7 cellular contexts compared by ENCODE assay signal in genomic region chr1:51236548-51237312, GRCh38. TPM values are rescaled to one million over a fixed set of nuclear protein-coding genes. Genes with fewer than 3 reads are reported as not detected.
A peak's percentile ranks its signal among the peaks of the same experiment; 100 is the strongest.
DNase-seq lines count a peak whose midpoint lies in the region; ATAC-seq lines count a peak whose summit lies in the region.

No MANE protein-coding gene starts in this region.

- peaks cover 27 to 51% (median 46%) of the 10 kb centered on the region in 4 donors for H3K4me1 Mint-ChIP-seq in naive thymus-derived CD8-positive, alpha-beta T cell

- POLR2A ChIA-PET in naive thymus-derived CD8-positive, alpha-beta T cell (lab: Charles Lee), result interaction anchor here (0.7 to 2.5 kb wide), 8 partner anchors 8 to 276 kb away, joined by 3 to 16 read pairs (median 4); partner anchors contain the start of gene CDKN2C

- H3K9me3 Mint-ChIP-seq in naive thymus-derived CD8-positive, alpha-beta T cell, result no peaks in the 10 kb centered on the region

- peaks cover 0 to 7% (median 0%) of the 10 kb centered on the region in 3 donors for H3K36me3 Mint-ChIP-seq in naive thymus-derived CD8-positive, alpha-beta T cell

- peak; percentile 33 for ATAC-seq in GM18511 (IDR thresholded peaks at IDR 0.05; ENCODE audit: unreplicated experiment)
- ATAC-seq in HG02943 (IDR thresholded peaks at IDR 0.05; ENCODE audit: low read depth, unreplicated experiment), result peak; percentile 13
- ATAC-seq in naive thymus-derived CD8-positive, alpha-beta T cell, result peak; percentile 38 to 48

- H3K27me3 Mint-ChIP-seq in naive thymus-derived CD8-positive, alpha-beta T cell, result no peaks in the 10 kb centered on the region

- H3K27ac Mint-ChIP-seq in naive thymus-derived CD8-positive, alpha-beta T cell, result no peak overlapping the region

- H3K4me3 Mint-ChIP-seq in naive thymus-derived CD8-positive, alpha-beta T cell, result no peak overlapping the region

- DNase-seq in NCI-H446 treated with DMSO at 0.1 percent for 48 hours (lab: John Stamatoyannopoulos, UW), result peak; percentile 18
- peak; percentile 63 for DNase-seq in activated T-cell treated with anti-CD3 and anti-CD28 coated beads, Interleukin-2, amount 50 U/mL, for 1 hour
- peak; percentile 59 for DNase-seq in fibroblast of gingiva (ENCODE audit: low read depth)
- peak in 8 of 10 donors; percentile 13 to 73 (median 38) for DNase-seq in naive thymus-derived CD8-positive, alpha-beta T cell
- DNase-seq in superior temporal gyrus (ENCODE audit: extremely low spot score), result peak; percentile 52

RNA-seq across cellular contexts. Expression of gene RNF11, which starts 0.7 kb away (rescaled TPM):
- 10 to 100 TPM; 32.2 to 36.6 TPM for total RNA-seq in naive thymus-derived CD8-positive, alpha-beta T cell
- polyA plus RNA-seq in naive thymus-derived CD8-positive, alpha-beta T cell, result 10 to 100 TPM; 19.8 to 31.8 (median 27.2) TPM

Comparison
In these comparisons a context has a peak if more than half of its experiments do, and no peak if none do; other contexts are left out.
1. Peak in every context shown above with its lines: DNase-seq and ATAC-seq.